25 cellular contexts compared by ENCODE assay signal in the genomic region with DNA sequence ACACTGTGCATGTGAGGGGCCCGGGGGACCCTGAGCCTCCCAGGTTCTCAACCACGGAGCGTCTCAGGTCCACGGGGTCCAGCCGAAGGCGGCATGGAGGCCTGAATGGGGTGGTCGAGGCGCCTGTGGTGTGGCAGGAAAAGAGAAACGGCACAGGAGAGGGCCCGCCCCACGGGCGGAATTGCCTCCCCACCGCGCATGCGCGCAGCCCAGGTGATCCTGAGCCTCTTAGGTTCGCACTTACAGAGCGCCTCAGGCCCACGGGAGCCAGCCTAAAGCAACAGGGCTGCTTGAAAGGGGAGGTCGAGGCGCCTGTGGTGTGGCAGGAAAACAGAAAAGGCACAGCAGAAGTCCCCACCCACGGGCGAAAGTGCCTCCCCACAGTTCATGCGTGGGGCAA.
"Had no signal": no experiment of that assay in that cellular context is flagged by ENCODE, and none has a peak within 500 bp of the region (broad histone marks: within the 10 kb centered on the region; RNA-seq: fewer than 3 reads in every experiment).

No MANE protein-coding gene starts in this region.

- H3K4me1 ChIP-seq: ascending aorta had no signal

- DNase-seq: activated B cell treated with CpG ODN at 0.5 μM for 24 hours; activated CD4-positive, alpha-beta memory T cell treated with anti-CD3 and anti-CD28 coated beads for 36 hours; activated CD4-positive, alpha-beta T cell treated with anti-CD3 and anti-CD28 coated beads for 1 hour; activated CD4-positive, alpha-beta T cell treated with anti-CD3 and anti-CD28 coated beads, Interleukin-2, amount 10 ng/mL, durations not matched to agents 7 days and 5 days; activated CD8-positive, alpha-beta memory T cell treated with anti-CD3 and anti-CD28 coated beads for 24 hours; activated effector memory CD4-positive, alpha-beta T cell treated with anti-CD3 and anti-CD28 coated beads, Interleukin-2, amount 50 U/mL, for 16 hours; activated naive CD4-positive, alpha-beta T cell treated with Interleukin-2 at 50 U/mL for 16 hours; activated naive CD8-positive, alpha-beta T cell treated with anti-CD3 and anti-CD28 coated beads, Interleukin-2, amount 50 U/mL, for 24 hours; activated T-cell treated with anti-CD3 and anti-CD28 coated beads, Interleukin-2, amount 50 U/mL, for 4 hours; amniotic stem cell; cortex of kidney; MM.1S; NCI-H1105; NCI-H1436; NCI-H187; NCI-H2081; NCI-H2171 treated with DMSO at 0.1 percent for 48 hours; NCI-H510A treated with DMSO at 0.1 percent for 48 hours; NCI-H69; SHP77; T-cell; T-helper 2 cell; T1000 had no signal

- ATAC-seq: activated naive CD4-positive, alpha-beta T cell treated with anti-CD3 and anti-CD28 coated beads, Interleukin-2, amount 50 U/mL, for 72 hours; activated naive CD8-positive, alpha-beta T cell treated with anti-CD3 and anti-CD28 coated beads, Interleukin-2, amount 50 U/mL, for 24 hours; activated T-cell treated with anti-CD3 and anti-CD28 coated beads, Interleukin-2, amount 50 U/mL, for 4 hours; T-cell had no signal

- H3K4me3 ChIP-seq: ascending aorta had no signal

- H3K36me3 ChIP-seq: ascending aorta had no signal

- H3K27me3 ChIP-seq: ascending aorta had no signal

- H3K27ac ChIP-seq: ascending aorta had no signal
